In the genomic region with DNA sequence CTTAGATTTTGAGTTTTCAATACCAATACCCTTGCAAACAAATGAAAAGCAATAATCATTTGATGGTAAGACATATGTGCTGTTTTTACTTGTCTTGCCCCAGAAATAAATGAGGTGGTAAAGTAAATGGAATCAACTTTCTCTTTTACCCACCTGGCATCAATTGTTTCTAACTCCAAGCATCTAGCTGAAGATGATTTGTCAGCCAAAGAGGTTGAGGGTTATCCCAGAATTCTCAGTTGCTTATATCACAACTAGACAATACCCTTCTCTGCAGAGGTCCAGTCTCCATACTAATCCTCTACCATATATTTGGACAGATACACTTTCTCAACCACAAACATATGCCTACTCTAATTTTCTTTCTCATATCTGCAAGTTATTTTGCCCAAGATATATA, we compare ENCODE assay signal across 26 cellular contexts.
"Had no signal": no experiment of that assay in that cellular context is flagged by ENCODE, and none has a peak within 500 bp of the region (broad histone marks: within the 10 kb centered on the region; RNA-seq: fewer than 3 reads in every experiment).

No MANE protein-coding gene starts in this region.

- H3K36me3 ChIP-seq: colonic mucosa, ovary, right lobe of liver, upper lobe of left lung, WERI-Rb-1 had no signal

- H3K4me3 Mint-ChIP-seq: activated CD4-positive, alpha-beta T cell treated with anti-CD3 and anti-CD28 coated beads, Interleukin-2, amount 10 ng/mL, durations not matched to agents 7 days and 5 days; activated CD8-positive, alpha-beta T cell treated with anti-CD3 and anti-CD28 coated beads for 36 hours; activated naive CD8-positive, alpha-beta T cell treated with anti-CD3 and anti-CD28 coated beads, Interleukin-2, amount 50 U/mL, for 24 hours; activated T-helper 1 cell treated with anti-CD3 and anti-CD28 coated beads, Interleukin-12 subunit alpha, Interleukin-12 subunit beta, Interleukin-2, Interleukin-4 antibody, amounts not matched to agents 30 ng/mL and 10 ng/mL and 1 ng/mL, durations not matched to agents 14 hours and 24 hours and 36 hours; effector memory CD8-positive, alpha-beta T cell; immature natural killer cell; natural killer cell; stimulated activated naive B cell treated with anti-CD40 and anti-IgM and Interleukin-4, amounts not matched to agents 10 μg/mL and 1 μg/mL and 100 μg/mL, for 72 hours; T-cell had no signal

- H3K27ac Mint-ChIP-seq: activated CD4-positive, alpha-beta T cell treated with anti-CD3 and anti-CD28 coated beads, Interleukin-2, amount 10 ng/mL, durations not matched to agents 7 days and 5 days; activated CD8-positive, alpha-beta T cell treated with anti-CD3 and anti-CD28 coated beads for 36 hours; activated naive CD8-positive, alpha-beta T cell treated with anti-CD3 and anti-CD28 coated beads, Interleukin-2, amount 50 U/mL, for 24 hours; activated T-helper 1 cell treated with anti-CD3 and anti-CD28 coated beads, Interleukin-12 subunit alpha, Interleukin-12 subunit beta, Interleukin-2, Interleukin-4 antibody, amounts not matched to agents 30 ng/mL and 10 ng/mL and 1 ng/mL, durations not matched to agents 14 hours and 24 hours and 36 hours; effector memory CD8-positive, alpha-beta T cell; immature natural killer cell; natural killer cell; stimulated activated naive B cell treated with anti-CD40 and anti-IgM and Interleukin-4, amounts not matched to agents 10 μg/mL and 1 μg/mL and 100 μg/mL, for 72 hours; T-cell had no signal

- H3K9me3 ChIP-seq: colonic mucosa, ovary, right lobe of liver, upper lobe of left lung had no signal

- ATAC-seq: effector memory CD8-positive, alpha-beta T cell; esophagus mucosa; natural killer cell; T-cell had no signal

- DNase-seq: activated CD4-positive, alpha-beta T cell treated with anti-CD3 and anti-CD28 coated beads, Interleukin-2, amount 10 ng/mL, durations not matched to agents 7 days and 5 days; activated CD4-positive, CD25-positive, alpha-beta regulatory T cell treated with anti-CD3 and anti-CD28 coated beads, Interleukin-2, amount 50 U/mL, for 72 hours; activated CD8-positive, alpha-beta T cell treated with anti-CD3 and anti-CD28 coated beads for 36 hours; activated gamma-delta T cell; activated naive CD4-positive, alpha-beta T cell treated with anti-CD3 and anti-CD28 coated beads, Interleukin-2, amount 50 U/mL, for 16 hours; activated naive CD8-positive, alpha-beta T cell treated with anti-CD3 and anti-CD28 coated beads, Interleukin-2, amount 50 U/mL, for 24 hours; aorta; central memory CD4-positive, alpha-beta T cell; colonic mucosa; dorsolateral prefrontal cortex; effector memory CD8-positive, alpha-beta T cell; immature natural killer cell; natural killer cell; ovary; right lobe of liver; small intestine; stimulated activated CD4-positive, alpha-beta T cell treated with anti-CD3 and anti-CD28 coated beads, Interleukin-15, amount 100 ng/mL, for 24 hours; stimulated activated CD8-positive, alpha-beta memory T cell treated with anti-CD3 and anti-CD28 coated beads, Interleukin-4, amount 100 ng/mL, for 48 hours; stimulated activated naive B cell treated with anti-CD40 and anti-IgM and Interleukin-4, amounts not matched to agents 10 μg/mL and 1 μg/mL and 100 μg/mL, for 72 hours; T-cell; upper lobe of left lung; WERI-Rb-1 had no signal

- H3K27me3 Mint-ChIP-seq: activated CD8-positive, alpha-beta T cell treated with anti-CD3 and anti-CD28 coated beads for 36 hours; activated naive CD8-positive, alpha-beta T cell treated with anti-CD3 and anti-CD28 coated beads, Interleukin-2, amount 50 U/mL, for 24 hours; stimulated activated naive B cell treated with anti-CD40 and anti-IgM and Interleukin-4, amounts not matched to agents 10 μg/mL and 1 μg/mL and 100 μg/mL, for 72 hours had no signal

- H3K27ac ChIP-seq: colonic mucosa, dorsolateral prefrontal cortex, ovary, right lobe of liver, upper lobe of left lung, WERI-Rb-1 had no signal

- H3K4me1 Mint-ChIP-seq: immature natural killer cell, natural killer cell, T-cell had no signal

- H3K27me3 ChIP-seq: colonic mucosa, dorsolateral prefrontal cortex, ovary, right lobe of liver, upper lobe of left lung had no signal

- H3K4me3 ChIP-seq: colonic mucosa, dorsolateral prefrontal cortex, lung, ovary, right lobe of liver, upper lobe of left lung had no signal

- H3K36me3 Mint-ChIP-seq: brain; immature natural killer cell; natural killer cell; stimulated activated naive B cell treated with anti-CD40 and anti-IgM and Interleukin-4, amounts not matched to agents 10 μg/mL and 1 μg/mL and 100 μg/mL, for 72 hours; T-cell had no signal

- H3K4me1 ChIP-seq: colonic mucosa had no signal

- H3K9me3 Mint-ChIP-seq: activated CD4-positive, alpha-beta T cell treated with anti-CD3 and anti-CD28 coated beads, Interleukin-2, amount 10 ng/mL, durations not matched to agents 7 days and 5 days; activated CD8-positive, alpha-beta T cell treated with anti-CD3 and anti-CD28 coated beads for 36 hours; activated naive CD8-positive, alpha-beta T cell treated with anti-CD3 and anti-CD28 coated beads, Interleukin-2, amount 50 U/mL, for 24 hours; activated T-helper 1 cell treated with anti-CD3 and anti-CD28 coated beads, Interleukin-12 subunit alpha, Interleukin-12 subunit beta, Interleukin-2, Interleukin-4 antibody, amounts not matched to agents 30 ng/mL and 10 ng/mL and 1 ng/mL, durations not matched to agents 14 hours and 24 hours and 36 hours; brain; effector memory CD8-positive, alpha-beta T cell; immature natural killer cell; natural killer cell; stimulated activated naive B cell treated with anti-CD40 and anti-IgM and Interleukin-4, amounts not matched to agents 10 μg/mL and 1 μg/mL and 100 μg/mL, for 72 hours; T-cell had no signal
